In genomic region chr3:10443272-10443671, GRCh38 we compare ENCODE assay signal across 15 cellular contexts.
"Had no signal": no experiment of that assay in that cellular context is flagged by ENCODE, and none has a peak within 500 bp of the region (broad histone marks: within the 10 kb centered on the region; RNA-seq: fewer than 3 reads in every experiment).

No MANE protein-coding gene starts in this region.

- H3K9me3 ChIP-seq: ovary, psoas muscle, transverse colon, vagina had no signal

- H3K4me3 ChIP-seq: neural progenitor cell, ovary, psoas muscle, transverse colon, vagina had no signal

- DNase-seq: activated B cell treated with CpG ODN at 0.5 μM for 24 hours; activated CD4-positive, alpha-beta memory T cell treated with anti-CD3 and anti-CD28 coated beads for 36 hours; activated CD4-positive, alpha-beta T cell treated with anti-CD3 and anti-CD28 coated beads for 4 hours; activated naive CD4-positive, alpha-beta T cell; effector memory CD8-positive, alpha-beta T cell; mesenchymal stem cell; naive thymus-derived CD4-positive, alpha-beta T cell; ovary; psoas muscle; right cardiac atrium; stimulated activated naive CD8-positive, alpha-beta T cell treated with anti-CD3 and anti-CD28 coated beads, Interleukin-15, Interleukin-2, amounts not matched to agents 100 U/mL and 50 U/mL, for 24 hours; substantia nigra; transverse colon had no signal

- H3K4me1 ChIP-seq: neural progenitor cell, transverse colon, vagina had no signal

- H3K36me3 ChIP-seq: neural progenitor cell, ovary, transverse colon, vagina had no signal

- H3K27me3 ChIP-seq: neural progenitor cell, ovary, transverse colon, vagina had no signal

- ATAC-seq: effector memory CD8-positive, alpha-beta T cell; naive thymus-derived CD4-positive, alpha-beta T cell; psoas muscle; right cardiac atrium; stimulated activated naive CD8-positive, alpha-beta T cell treated with anti-CD3 and anti-CD28 coated beads, Interleukin-15, Interleukin-2, amounts not matched to agents 100 U/mL and 50 U/mL, for 24 hours had no signal

- H3K27ac ChIP-seq: neural progenitor cell, ovary, transverse colon, vagina had no signal
